In genomic region chr10:38430242-38430641, GRCh38 we compare ENCODE assay signal across 5 cellular contexts.
DNase-seq lines count a peak whose midpoint lies in the region; ATAC-seq, FAIRE-seq and TF ChIP-seq lines count a peak whose summit lies in the region.
"Not testable (repeated sequence)": the region's sequence is repeated elsewhere in the genome, so short reads cannot be mapped to it uniquely, and the experiment has no call there.

No MANE protein-coding gene starts in this region.

- H2AFZ ChIP-seq in SK-N-SH (ENCODE audit: low read depth) = not testable (repeated sequence)

- not testable (repeated sequence) for H3K4me2 ChIP-seq in A549, SK-N-SH

- H3K4me1 ChIP-seq in A549; HEK293 (ENCODE audit: control insufficient read depth, insufficient read depth, low read length); SK-N-SH (ENCODE audit: control insufficient read depth in 1 of 2, insufficient read depth in 2 of 2, low read depth in 1 of 2, low read length in 1 of 2): not testable (repeated sequence)

- not testable (repeated sequence) for H3K9me2 ChIP-seq in SK-N-SH

- H3K4me3 ChIP-seq in A549; HEK293 (ENCODE audit: low read depth, low read length); SK-N-SH (ENCODE audit: low read depth in 2 of 2, low read length in 1 of 2): not testable (repeated sequence)

- intact Hi-C loops in Right ventricle myocardium superior (cut with DNase I) = not testable (repeated sequence)

- not testable (repeated sequence) for DNase-seq in A549 (ENCODE audit: low read depth in 1 of 2, low spot score in 1 of 2); SK-N-SH
- DNase-seq in LHCN-M2 (ENCODE audit: low read depth) = peak; percentile 0
- peak; percentile 22 for DNase-seq in Right ventricle myocardium superior

- TF ChIP-seq POLR2A in A549 (IDR thresholded peaks at IDR 0.05; ENCODE audit: low read length) = not testable (repeated sequence)

- FAIRE-seq in A549 (lab: Jason Lieb, UNC) = not testable (repeated sequence)

- 92% methylated on average over 2 of the region's 2 CpGs for WGBS in A549 (ENCODE audit: missing lambda C conversion rate)
- 100% methylated on average over 1 of the region's 2 CpGs for WGBS in SK-N-SH (ENCODE audit: low lambda C conversion rate)

- not testable (repeated sequence) for H3K27me3 ChIP-seq in SK-N-SH (ENCODE audit: insufficient read depth)

- ATAC-seq in A549; Right ventricle myocardium superior (ENCODE audit: poor library complexity): not testable (repeated sequence)

- H3K9me3 ChIP-seq in A549; HEK293 (ENCODE audit: control insufficient read depth, insufficient read depth, low read depth, low read length); SK-N-SH: not testable (repeated sequence)

- TF ChIP-seq CTCF in A549 (IDR thresholded peaks at IDR 0.05); HEK293 (tag by site-specific recombination; IDR thresholded peaks at IDR 0.05); SK-N-SH (IDR thresholded peaks at IDR 0.05): not testable (repeated sequence)

- H3K36me3 ChIP-seq in HEK293 (ENCODE audit: control insufficient read depth in 2 of 2, insufficient read depth in 1 of 2, low read length in 2 of 2); SK-N-SH (replicated peaks in 1 of 2; ENCODE audit: control insufficient read depth in 1 of 2, insufficient read depth in 2 of 2, low read length in 1 of 2): not testable (repeated sequence)

- H4K20me1 ChIP-seq in SK-N-SH (ENCODE audit: insufficient read depth) = not testable (repeated sequence)

- not testable (repeated sequence) for TF ChIP-seq RAD21 in A549 (conservative IDR thresholded peaks at IDR 0.05 in 1 of 2, IDR thresholded peaks at IDR 0.05 in 1 of 2); SK-N-SH (IDR thresholded peaks at IDR 0.05; ENCODE audit: low read length)

- POLR2A ChIA-PET in A549 (lab: Yijun Ruan, JAX); HEK293 (lab: Yijun Ruan, JAX); SK-N-SH (lab: Yijun Ruan, JAX): not testable (repeated sequence)

- not testable (repeated sequence) for H3K27ac ChIP-seq in A549; HEK293 (ENCODE audit: extremely low read depth, low read depth, low read length); SK-N-SH (ENCODE audit: low read depth in 2 of 2, low read length in 1 of 2)

- TF ChIP-seq EP300 in A549 (IDR thresholded peaks at IDR 0.05); SK-N-SH (IDR thresholded peaks at IDR 0.05; ENCODE audit: borderline replicate concordance in 1 of 2, low read depth in 1 of 2, low read length in 1 of 2): not testable (repeated sequence)

- H3K79me2 ChIP-seq in SK-N-SH (ENCODE audit: insufficient read depth) = not testable (repeated sequence)

- not testable (repeated sequence) for H3F3A ChIP-seq in SK-N-SH (replicated peaks; ENCODE audit: insufficient read depth)

- not testable (repeated sequence) for H3K9ac ChIP-seq in SK-N-SH

- CTCF ChIA-PET in A549 (lab: Yijun Ruan, JAX); HEK293 (lab: Yijun Ruan, JAX); SK-N-SH (lab: Yijun Ruan, JAX): not testable (repeated sequence)

TF ChIP-seq in A549, 52 proteins besides CTCF, POLR2A, EP300 and RAD21:
- TF ChIP-seq REST (IDR thresholded peaks at IDR 0.05) = peak; percentile 38; the same call in 1 of the 2 replicates

TF ChIP-seq in HEK293, 187 proteins besides CTCF, POLR2A, EP300 and RAD21:
- TF ChIP-seq REST (tag by site-specific recombination; IDR thresholded peaks at IDR 0.05) = peak; percentile 65

TF ChIP-seq in SK-N-SH, 30 proteins besides CTCF, POLR2A, EP300 and RAD21:
- peak; percentile 30; the same call in 1 of the 2 replicates for TF ChIP-seq REST (IDR thresholded peaks at IDR 0.05; ENCODE audit: low read depth, low read length)
